Comparison of ENCODE assay signal across 1 cellular context in the genomic region with DNA sequence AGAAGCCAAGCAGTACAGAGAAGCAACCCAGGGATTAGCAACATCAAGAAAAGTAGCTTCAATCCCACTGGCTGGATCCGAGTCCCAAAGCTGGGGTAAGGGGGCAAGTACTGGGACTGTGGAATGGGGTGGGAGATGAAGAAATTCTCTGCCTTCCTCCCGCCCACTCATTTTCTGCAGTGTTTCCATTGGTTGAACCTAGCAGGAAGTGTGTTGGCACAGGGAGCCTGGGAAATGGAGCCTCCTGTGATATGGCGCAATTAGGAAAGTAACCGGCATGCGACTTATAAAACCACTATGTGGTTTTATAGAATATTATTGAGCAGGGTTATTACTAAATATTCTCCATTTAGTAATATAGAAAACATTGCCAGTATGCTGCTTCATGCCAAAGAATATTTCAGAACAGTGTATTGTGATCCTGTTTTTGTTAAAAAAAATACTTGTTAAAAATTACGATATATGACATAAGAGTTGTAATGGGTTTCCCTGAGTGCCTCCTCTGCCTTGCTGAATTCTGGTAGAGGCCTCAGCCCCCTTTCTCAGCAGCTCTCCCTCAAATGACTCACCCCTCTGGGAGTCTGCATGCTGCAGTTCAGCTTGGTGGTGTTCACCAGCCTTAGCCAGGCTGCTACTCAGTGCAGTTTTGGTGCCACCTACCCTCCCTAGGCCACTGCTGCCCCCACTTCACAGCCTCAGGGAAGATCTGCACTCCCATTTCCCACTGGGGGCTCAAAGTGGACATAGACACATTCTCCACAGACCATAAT.
TF ChIP-seq lines count a peak whose summit lies in the region.

No MANE protein-coding gene starts in this region.

TF ChIP-seq in HepG2, 621 proteins besides CTCF, POLR2A, EP300 and RAD21 (continued from another document):
- TF ChIP-seq, protein P1, sequence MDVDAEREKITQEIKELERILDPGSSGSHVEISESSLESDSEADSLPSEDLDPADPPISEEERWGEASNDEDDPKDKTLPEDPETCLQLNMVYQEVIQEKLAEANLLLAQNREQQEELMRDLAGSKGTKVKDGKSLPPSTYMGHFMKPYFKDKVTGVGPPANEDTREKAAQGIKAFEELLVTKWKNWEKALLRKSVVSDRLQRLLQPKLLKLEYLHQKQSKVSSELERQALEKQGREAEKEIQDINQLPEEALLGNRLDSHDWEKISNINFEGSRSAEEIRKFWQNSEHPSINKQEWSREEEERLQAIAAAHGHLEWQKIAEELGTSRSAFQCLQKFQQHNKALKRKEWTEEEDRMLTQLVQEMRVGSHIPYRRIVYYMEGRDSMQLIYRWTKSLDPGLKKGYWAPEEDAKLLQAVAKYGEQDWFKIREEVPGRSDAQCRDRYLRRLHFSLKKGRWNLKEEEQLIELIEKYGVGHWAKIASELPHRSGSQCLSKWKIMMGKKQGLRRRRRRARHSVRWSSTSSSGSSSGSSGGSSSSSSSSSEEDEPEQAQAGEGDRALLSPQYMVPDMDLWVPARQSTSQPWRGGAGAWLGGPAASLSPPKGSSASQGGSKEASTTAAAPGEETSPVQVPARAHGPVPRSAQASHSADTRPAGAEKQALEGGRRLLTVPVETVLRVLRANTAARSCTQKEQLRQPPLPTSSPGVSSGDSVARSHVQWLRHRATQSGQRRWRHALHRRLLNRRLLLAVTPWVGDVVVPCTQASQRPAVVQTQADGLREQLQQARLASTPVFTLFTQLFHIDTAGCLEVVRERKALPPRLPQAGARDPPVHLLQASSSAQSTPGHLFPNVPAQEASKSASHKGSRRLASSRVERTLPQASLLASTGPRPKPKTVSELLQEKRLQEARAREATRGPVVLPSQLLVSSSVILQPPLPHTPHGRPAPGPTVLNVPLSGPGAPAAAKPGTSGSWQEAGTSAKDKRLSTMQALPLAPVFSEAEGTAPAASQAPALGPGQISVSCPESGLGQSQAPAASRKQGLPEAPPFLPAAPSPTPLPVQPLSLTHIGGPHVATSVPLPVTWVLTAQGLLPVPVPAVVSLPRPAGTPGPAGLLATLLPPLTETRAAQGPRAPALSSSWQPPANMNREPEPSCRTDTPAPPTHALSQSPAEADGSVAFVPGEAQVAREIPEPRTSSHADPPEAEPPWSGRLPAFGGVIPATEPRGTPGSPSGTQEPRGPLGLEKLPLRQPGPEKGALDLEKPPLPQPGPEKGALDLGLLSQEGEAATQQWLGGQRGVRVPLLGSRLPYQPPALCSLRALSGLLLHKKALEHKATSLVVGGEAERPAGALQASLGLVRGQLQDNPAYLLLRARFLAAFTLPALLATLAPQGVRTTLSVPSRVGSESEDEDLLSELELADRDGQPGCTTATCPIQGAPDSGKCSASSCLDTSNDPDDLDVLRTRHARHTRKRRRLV (CRISPR knock-in tag; IDR thresholded peaks at IDR 0.05) = no peak
- TF ChIP-seq ZNF513 (CRISPR knock-in tag; conservative IDR thresholded peaks at IDR 0.05) = no peak
